In genomic region chr9:40884072-40884901, GRCh38 we compare ENCODE assay signal across 20 cellular contexts.
DNase-seq lines count a peak whose midpoint lies in the region; ATAC-seq and TF ChIP-seq lines count a peak whose summit lies in the region.
"Had no signal": no experiment of that assay in that cellular context is flagged by ENCODE, and none has a peak within 500 bp of the region (broad histone marks: within the 10 kb centered on the region; RNA-seq: fewer than 3 reads in every experiment).

No MANE protein-coding gene starts in this region.

- TF ChIP-seq CTCF in left ventricle myocardium inferior (IDR thresholded peaks at IDR 0.05; ENCODE audit: borderline replicate concordance), result no peak
- no peak for TF ChIP-seq CTCF in osteoblast (IDR thresholded peaks at IDR 0.05; ENCODE audit: extremely low read depth, low read depth, low read length)
- TF ChIP-seq CTCF in breast epithelium (IDR thresholded peaks at IDR 0.05), result no peak

- no peaks in the 10 kb centered on the region for H3K27me3 ChIP-seq in left ventricle myocardium inferior (ENCODE audit: low read depth)
- H3K27me3 ChIP-seq in osteoblast (ENCODE audit: insufficient read depth, low read length), result no peaks in the 10 kb centered on the region
- no peaks in the 10 kb centered on the region for H3K27me3 ChIP-seq in breast epithelium
- H3K27me3 ChIP-seq: thyroid gland had no signal

- no peak for TF ChIP-seq POLR2A in breast epithelium (IDR thresholded peaks at IDR 0.05)

- H3K4me3 ChIP-seq in left ventricle myocardium inferior (no peak overlapping the region), osteoblast (ENCODE audit: insufficient read depth, low read length) (no peak overlapping the region), breast epithelium (no peak overlapping the region)
- H3K4me3 ChIP-seq: thyroid gland had no signal

- no peak for ATAC-seq in GM19463 (IDR thresholded peaks at IDR 0.05; ENCODE audit: unreplicated experiment)
- ATAC-seq: activated CD8-positive, alpha-beta T cell treated with anti-CD3 and anti-CD28 coated beads for 36 hours; T-helper 17 cell had no signal

- peak; percentile 1 for DNase-seq in stimulated activated CD4-positive, alpha-beta T cell treated with anti-CD3 and anti-CD28 coated beads, Interleukin-15, amount 100 ng/mL, for 24 hours
- DNase-seq in stimulated activated CD4-positive, alpha-beta T cell treated with anti-CD3 and anti-CD28 coated beads, Interleukin-4, amount 100 ng/mL, for 24 hours, result no peak
- peak; percentile 15 for DNase-seq in left ventricle myocardium inferior
- peak; percentile 13 for DNase-seq in osteoblast (ENCODE audit: insufficient read length, low spot score, missing footprints)
- no peak for DNase-seq in breast epithelium (ENCODE audit: low spot score in 2 of 2)
- DNase-seq in activated CD8-positive, alpha-beta memory T cell treated with anti-CD3 and anti-CD28 coated beads, Interleukin-2, amount 50 U/mL, for 4 hours, result no peak
- DNase-seq in NCI-H1417 treated with DMSO at 0.1 percent for 48 hours (lab: John Stamatoyannopoulos, UW), result no peak
- DNase-seq: activated CD8-positive, alpha-beta T cell treated with anti-CD3 and anti-CD28 coated beads for 36 hours; caudate nucleus; CD4-positive, alpha-beta T cell; DMS53; glutamatergic neuron; HCEC 1CT; naive B cell; NCI-H2107; NCI-H524 treated with DMSO at 0.1 percent for 48 hours; thyroid gland had no signal

- H3K9me3 ChIP-seq in left ventricle myocardium inferior (replicated peaks) (peaks cover 100% of the 10 kb centered on the region), osteoblast (ENCODE audit: low read depth, low read length) (peaks cover 8% of the 10 kb centered on the region), breast epithelium (peaks cover 98 to 100% of the 10 kb centered on the region in 2 donors)

- H3K36me3 ChIP-seq in left ventricle myocardium inferior, result peaks cover 10% of the 10 kb centered on the region
- H3K36me3 ChIP-seq in osteoblast (ENCODE audit: insufficient read depth, low read length), result no peaks in the 10 kb centered on the region
- no peaks in the 10 kb centered on the region for H3K36me3 ChIP-seq in breast epithelium
- H3K36me3 ChIP-seq: thyroid gland had no signal

- H3K27ac ChIP-seq in left ventricle myocardium inferior (replicated peaks) (no peak overlapping the region), osteoblast (ENCODE audit: low read depth, low read length) (no peak overlapping the region), breast epithelium (no peak overlapping the region)
- H3K27ac ChIP-seq: thyroid gland, VCaP had no signal

- H3K4me1 ChIP-seq in left ventricle myocardium inferior (no peaks in the 10 kb centered on the region), osteoblast (ENCODE audit: insufficient read depth, low read length) (no peaks in the 10 kb centered on the region), breast epithelium (no peaks in the 10 kb centered on the region)
- H3K4me1 ChIP-seq: thyroid gland had no signal

- no peaks in the 10 kb centered on the region for H4K20me1 ChIP-seq in osteoblast (ENCODE audit: insufficient read depth, low read length)

- H3K4me2 ChIP-seq in osteoblast (ENCODE audit: insufficient read depth, low read length), result no peak overlapping the region

- no peaks in the 10 kb centered on the region for H3K79me2 ChIP-seq in osteoblast (ENCODE audit: insufficient read depth, low read length)

- intact Hi-C loops in left ventricle myocardium inferior (cut with micrococcal nuclease), result no loop called here
- intact Hi-C loops in breast epithelium (cut with DNase I; ENCODE audit: low total_unique reads), result no loop called here

- no peak overlapping the region for H2AFZ ChIP-seq in osteoblast (ENCODE audit: low read length)

Comparison
In these comparisons a context has a peak if more than half of its experiments do, and no peak if none do; other contexts are left out.
1. DNase-seq: peak in stimulated activated CD4-positive, alpha-beta T cell treated with anti-CD3 and anti-CD28 coated beads, Interleukin-15, amount 100 ng/mL, for 24 hours (single experiment), left ventricle myocardium inferior (single experiment) and osteoblast (single experiment); none in stimulated activated CD4-positive, alpha-beta T cell treated with anti-CD3 and anti-CD28 coated beads, Interleukin-4, amount 100 ng/mL, for 24 hours (single experiment), breast epithelium (0 of 2), activated CD8-positive, alpha-beta memory T cell treated with anti-CD3 and anti-CD28 coated beads, Interleukin-2, amount 50 U/mL, for 4 hours (single experiment) and NCI-H1417 treated with DMSO at 0.1 percent for 48 hours (single experiment).